In genomic region chr16:8572919-8573724, GRCh38 we compare ENCODE assay signal across 8 cellular contexts. TPM values are rescaled to one million over a fixed set of nuclear protein-coding genes. Genes with fewer than 3 reads are reported as not detected.
DNase-seq lines count a peak whose midpoint lies in the region; ATAC-seq and TF ChIP-seq lines count a peak whose summit lies in the region.

No MANE protein-coding gene starts in this region.

- ATAC-seq in lower lobe of right lung (peak; percentile 9 to 35), GM21360 (IDR thresholded peaks at IDR 0.05; ENCODE audit: unreplicated experiment) (no peak)
- no peak for ATAC-seq in activated T-cell treated with anti-CD3 and anti-CD28 coated beads, Interleukin-2, amount 50 U/mL, for 4 hours

- no peak overlapping the region for H3K4me2 ChIP-seq in Loucy (ENCODE audit: low read depth, low read length, poor library complexity, severe bottlenecking)

- DNase-seq in NCI-H526 (lab: John Stamatoyannopoulos, UW) (peak; percentile 1 to 53), NCI-H526 treated with DMSO at 0.1 percent for 48 hours (lab: John Stamatoyannopoulos, UW) (no peak), astrocyte of the hippocampus (ENCODE audit: low read depth, low spot score) (peak; percentile 61), lower lobe of right lung (no peak)
- DNase-seq in activated T-cell treated with anti-CD3 and anti-CD28 coated beads, Interleukin-2, amount 50 U/mL, for 4 hours: no peak
- no peak for DNase-seq in effector memory CD4-positive, alpha-beta T cell

- no peaks in the 10 kb centered on the region for H3K4me1 Mint-ChIP-seq in activated T-cell treated with anti-CD3 and anti-CD28 coated beads, Interleukin-2, amount 50 U/mL, for 4 hours (ENCODE audit: low read depth)

- no peak overlapping the region for H3K4me3 Mint-ChIP-seq in activated T-cell treated with anti-CD3 and anti-CD28 coated beads, Interleukin-2, amount 50 U/mL, for 4 hours

- no peaks in the 10 kb centered on the region for H3K79me2 ChIP-seq in Loucy (ENCODE audit: insufficient read depth, low read length)

- H3K36me3 Mint-ChIP-seq in activated T-cell treated with anti-CD3 and anti-CD28 coated beads, Interleukin-2, amount 50 U/mL, for 4 hours (ENCODE audit: insufficient read depth): no peaks in the 10 kb centered on the region

- H3K27me3 ChIP-seq in Loucy (ENCODE audit: insufficient read depth, low read length, poor library complexity, severe bottlenecking) (no peaks in the 10 kb centered on the region), lower lobe of right lung (ENCODE audit: low read depth) (peaks cover 41% of the 10 kb centered on the region)
- no peaks in the 10 kb centered on the region for H3K27me3 ChIP-seq in effector memory CD4-positive, alpha-beta T cell (replicated peaks; ENCODE audit: control insufficient read depth, insufficient read depth, low read length, poor library complexity, severe bottlenecking)

- H3K9me2 ChIP-seq in Loucy (replicated peaks; ENCODE audit: low read depth, low read length): no peaks in the 10 kb centered on the region

- no peak overlapping the region for H3K9ac ChIP-seq in Loucy (ENCODE audit: low read depth, low read length, poor library complexity, severe bottlenecking)

- H3K36me3 ChIP-seq in Loucy (ENCODE audit: insufficient read depth, low read length): no peaks in the 10 kb centered on the region
- H3K36me3 ChIP-seq in lower lobe of right lung: no peaks in the 10 kb centered on the region
- H3K36me3 ChIP-seq in effector memory CD4-positive, alpha-beta T cell (ENCODE audit: control insufficient read depth, insufficient read depth, low read length): no peaks in the 10 kb centered on the region

- H2AFZ ChIP-seq in Loucy (ENCODE audit: low read length): no peak overlapping the region

- no peaks in the 10 kb centered on the region for H3K9me3 Mint-ChIP-seq in activated T-cell treated with anti-CD3 and anti-CD28 coated beads, Interleukin-2, amount 50 U/mL, for 4 hours

- TF ChIP-seq CTCF in Loucy (conservative IDR thresholded peaks at IDR 0.05; ENCODE audit: low read length): peak; percentile 51
- peak; percentile 34 for TF ChIP-seq CTCF in lower lobe of right lung (IDR thresholded peaks at IDR 0.05)

- H3K9me3 ChIP-seq in Loucy (ENCODE audit: insufficient read depth, low read depth, low read length) (no peaks in the 10 kb centered on the region), lower lobe of right lung (no peaks in the 10 kb centered on the region)
- no peaks in the 10 kb centered on the region for H3K9me3 ChIP-seq in effector memory CD4-positive, alpha-beta T cell (ENCODE audit: control insufficient read depth, low read length)

- no peak overlapping the region for H3K4me3 ChIP-seq in Loucy (ENCODE audit: low read length, poor library complexity, severe bottlenecking)
- no peak overlapping the region for H3K4me3 ChIP-seq in lower lobe of right lung
- H3K4me3 ChIP-seq in effector memory CD4-positive, alpha-beta T cell (ENCODE audit: insufficient read depth, low read depth, low read length, poor library complexity, severe bottlenecking): no peak overlapping the region

- no peaks in the 10 kb centered on the region for H3K4me1 ChIP-seq in Loucy (ENCODE audit: insufficient read depth, low read length, poor library complexity, severe bottlenecking)
- H3K4me1 ChIP-seq in lower lobe of right lung: no peaks in the 10 kb centered on the region
- no peaks in the 10 kb centered on the region for H3K4me1 ChIP-seq in effector memory CD4-positive, alpha-beta T cell (ENCODE audit: control insufficient read depth, insufficient read depth, low read length, poor library complexity, severe bottlenecking)

- H4K20me1 ChIP-seq in Loucy (ENCODE audit: insufficient read depth, low read length, poor library complexity, severe bottlenecking): no peaks in the 10 kb centered on the region

- no peak overlapping the region for H3K27ac ChIP-seq in lower lobe of right lung
- no peak overlapping the region for H3K27ac ChIP-seq in effector memory CD4-positive, alpha-beta T cell (ENCODE audit: insufficient read depth, low read length, poor library complexity, severe bottlenecking)

- H3F3A ChIP-seq in Loucy (ENCODE audit: low read depth): no peaks in the 10 kb centered on the region

- intact Hi-C loops in lower lobe of right lung (cut with DNase I): no loop called here

- peaks cover 40% of the 10 kb centered on the region for H3K27me3 Mint-ChIP-seq in activated T-cell treated with anti-CD3 and anti-CD28 coated beads, Interleukin-2, amount 50 U/mL, for 4 hours (ENCODE audit: low read depth)

RNA-seq across cellular contexts. Expression of gene TMEM114, which starts 17.2 kb away (rescaled TPM):
- total RNA-seq in lower lobe of right lung: not detected
- not detected for total RNA-seq in activated T-cell treated with anti-CD3 and anti-CD28 coated beads, Interleukin-2, amount 50 U/mL, for 4 hours

RNA-seq across cellular contexts. Expression of gene METTL22, which starts 48.4 kb away (rescaled TPM):
- total RNA-seq in lower lobe of right lung: 43.5 TPM
- total RNA-seq in activated T-cell treated with anti-CD3 and anti-CD28 coated beads, Interleukin-2, amount 50 U/mL, for 4 hours: 10 to 100 TPM; 18.7 to 20.0 (median 19.1) TPM

Comparison
In these comparisons a context has a peak if more than half of its experiments do, and no peak if none do; other contexts are left out.
1. DNase-seq: peak in NCI-H526 (2 of 2) and astrocyte of the hippocampus (single experiment); none in NCI-H526 treated with DMSO at 0.1 percent for 48 hours (single experiment), lower lobe of right lung (single experiment), activated T-cell treated with anti-CD3 and anti-CD28 coated beads, Interleukin-2, amount 50 U/mL, for 4 hours (single experiment) and effector memory CD4-positive, alpha-beta T cell (0 of 3).
2. ATAC-seq: peak in lower lobe of right lung (2 of 2); none in GM21360 (single experiment) and activated T-cell treated with anti-CD3 and anti-CD28 coated beads, Interleukin-2, amount 50 U/mL, for 4 hours (0 of 2).